ENCODE assay signal across 11 cellular contexts in genomic region chr4:1047106-1047975, GRCh38. TPM values are rescaled to one million over a fixed set of nuclear protein-coding genes. Genes with fewer than 3 reads are reported as not detected.
DNase-seq lines count a peak whose midpoint lies in the region; ATAC-seq, FAIRE-seq and TF ChIP-seq lines count a peak whose summit lies in the region.
"Had no signal": no experiment of that assay in that cellular context is flagged by ENCODE, and none has a peak within 500 bp of the region (broad histone marks: within the 10 kb centered on the region; RNA-seq: fewer than 3 reads in every experiment).

No MANE protein-coding gene starts in this region.

- no peaks in the 10 kb centered on the region for H3K9me3 ChIP-seq in heart right ventricle
- no peaks in the 10 kb centered on the region for H3K9me3 ChIP-seq in testis

- ATAC-seq in heart right ventricle (no peak), HG02938 (IDR thresholded peaks at IDR 0.05; ENCODE audit: unreplicated experiment) (no peak)

- TF ChIP-seq CTCF in heart right ventricle (IDR thresholded peaks at IDR 0.05) (no peak), testis (IDR thresholded peaks at IDR 0.05) (no peak)

- peak overlapping the region in 2 of 10 donors; percentile 44 to 56 for H3K27ac ChIP-seq in heart right ventricle
- no peak overlapping the region for H3K27ac ChIP-seq in testis
- H3K27ac ChIP-seq: cardiac muscle cell, VCaP had no signal

- H3K36me3 ChIP-seq in heart right ventricle = no peaks in the 10 kb centered on the region
- H3K36me3 ChIP-seq in testis (ENCODE audit: low read depth, missing control alignments) = no peaks in the 10 kb centered on the region
- H3K36me3 ChIP-seq: cardiac muscle cell had no signal

- TF ChIP-seq POLR2A in GM12891 (IDR thresholded peaks at IDR 0.05; ENCODE audit: low read depth, low read length) (no peak), testis (IDR thresholded peaks at IDR 0.05) (no peak)

- peaks cover 2 to 28% (median 21%) of the 10 kb centered on the region in 9 donors for H3K4me1 ChIP-seq in heart right ventricle
- H3K4me1 ChIP-seq in testis = peaks cover 10% of the 10 kb centered on the region

- WGBS in heart right ventricle, 2 donors = 64 to 68% methylated on average over 41 of the region's 41 CpGs
- WGBS in testis, 2 donors = 49 to 58% methylated on average over 10 to 40 of the region's 41 CpGs

- no peak for FAIRE-seq in GM12891 (lab: Jason Lieb, UNC)

- peak overlapping the region in 7 of 10 donors; percentile 4 to 27 (median 17) for H3K4me3 ChIP-seq in heart right ventricle
- no peak overlapping the region for H3K4me3 ChIP-seq in testis
- H3K4me3 ChIP-seq: cardiac muscle cell had no signal

- intact Hi-C loops in heart right ventricle (cut with DNase I) (no loop called here), testis (cut with DNase I; ENCODE audit: low total_unique reads) (no loop called here)

- H3K27me3 ChIP-seq in heart right ventricle = peaks cover 0 to 68% (median 52%) of the 10 kb centered on the region in 7 donors
- no peaks in the 10 kb centered on the region for H3K27me3 ChIP-seq in testis

- DNase-seq in GM12891 (ENCODE audit: insufficient read length, low spot score) = peak; percentile 25
- DNase-seq in activated CD8-positive, alpha-beta memory T cell treated with anti-CD3 and anti-CD28 coated beads, Interleukin-2, amount 50 U/mL, for 48 hours = peak; percentile 44
- DNase-seq in heart right ventricle = peak in 1 of 2 donors; percentile 17
- peak; percentile 12 for DNase-seq in retina
- DNase-seq in testis = no peak
- DNase-seq in GM19238 (ENCODE audit: insufficient read length, low spot score) = no peak
- no peak for DNase-seq in NCI-H2227 treated with DMSO at 0.1 percent for 48 hours (lab: John Stamatoyannopoulos, UW)
- DNase-seq: immature natural killer cell had no signal

TF ChIP-seq in GM12891, 5 proteins besides CTCF, POLR2A, EP300 and RAD21:
- TF ChIP-seq TAF1 (IDR thresholded peaks at IDR 0.05; ENCODE audit: low read depth, low read length) = no peak
- TF ChIP-seq POU2F2 (IDR thresholded peaks at IDR 0.05; ENCODE audit: low read depth, low read length) = no peak
- TF ChIP-seq SPI1 (IDR thresholded peaks at IDR 0.05; ENCODE audit: low read depth, low read length) = no peak
- TF ChIP-seq POLR2AphosphoS5 (IDR thresholded peaks at IDR 0.05; ENCODE audit: low read depth, low read length) = no peak
- no peak for TF ChIP-seq PAX5 (IDR thresholded peaks at IDR 0.05; ENCODE audit: insufficient read depth, low read length, severe bottlenecking)

RNA-seq across cellular contexts. Expression of gene FGFRL1, which starts 35.9 kb away (rescaled TPM):
- polyA plus RNA-seq in GM12891 (2012; ENCODE audit: low read depth, missing spikeins) = 0.46 TPM
- 10 to 100 TPM; 22.0 to 36.6 (median 28.1) TPM for total RNA-seq in heart right ventricle
- 10 to 100 TPM; 17.1 to 24.3 TPM for polyA plus RNA-seq in heart right ventricle
- total RNA-seq in testis = 10 to 100 TPM; 13.7 to 25.6 TPM
- 14.4 TPM for polyA plus RNA-seq in testis (ENCODE audit: insufficient read depth, low read depth, low replicate concordance)

RNA-seq across cellular contexts. Expression of gene SLC26A1, which starts 54.1 kb away (rescaled TPM):
- 0.23 TPM for polyA plus RNA-seq in GM12891 (2012; ENCODE audit: low read depth, missing spikeins)
- total RNA-seq in heart right ventricle (under 1 TPM in 2 of 10 donors, not detected in 8; 0.28 to 0.38 TPM), testis (1 to 10 TPM in 1 of 2 donors, under 1 TPM in 1; 0.99 to 2.0 TPM)
- polyA plus RNA-seq in heart right ventricle (under 1 TPM; 0.06 to 0.66 TPM), testis (ENCODE audit: insufficient read depth, low read depth, low replicate concordance) (0.51 TPM)

Comparison
In these comparisons a context has a peak if more than half of its experiments do, and no peak if none do; other contexts are left out.
1. DNase-seq: peak in GM12891 (single experiment), activated CD8-positive, alpha-beta memory T cell treated with anti-CD3 and anti-CD28 coated beads, Interleukin-2, amount 50 U/mL, for 48 hours (single experiment) and retina (single experiment); none in testis (single experiment), GM19238 (single experiment) and NCI-H2227 treated with DMSO at 0.1 percent for 48 hours (single experiment).
2. H3K4me3 ChIP-seq: peak in heart right ventricle (7 of 10); none in testis (0 of 2).